10 cellular contexts compared by ENCODE assay signal in genomic region chr9:119802621-119803020, GRCh38.
DNase-seq lines count a peak whose midpoint lies in the region; ATAC-seq and TF ChIP-seq lines count a peak whose summit lies in the region.
"Had no signal": no experiment of that assay in that cellular context is flagged by ENCODE, and none has a peak within 500 bp of the region (broad histone marks: within the 10 kb centered on the region; RNA-seq: fewer than 3 reads in every experiment).

No MANE protein-coding gene starts in this region.

- 8 to 13% (median 12%) methylated on average over 6 of the region's 6 CpGs for WGBS in psoas muscle, 3 donors

- no peaks in the 10 kb centered on the region for H3K27me3 ChIP-seq in psoas muscle (ENCODE audit: insufficient read depth in 3 of 3, low read length in 2 of 3)

- TF ChIP-seq CTCF in psoas muscle (IDR thresholded peaks at IDR 0.05): no peak
- TF ChIP-seq CTCF in progenitor cell of endocrine pancreas (IDR thresholded peaks at IDR 0.05; ENCODE audit: unreplicated experiment): no peak

- H3K27ac ChIP-seq in psoas muscle: peak overlapping the region; percentile 85

- no peaks in the 10 kb centered on the region for H3K36me3 Mint-ChIP-seq in activated CD8-positive, alpha-beta memory T cell treated with anti-CD3 and anti-CD28 coated beads, Interleukin-2, amount 10 ng/mL, durations not matched to agents 7 days and 5 days
- no peaks in the 10 kb centered on the region for H3K36me3 Mint-ChIP-seq in progenitor cell of endocrine pancreas (ENCODE audit: insufficient read depth)

- H3K27me3 Mint-ChIP-seq in activated CD8-positive, alpha-beta memory T cell treated with anti-CD3 and anti-CD28 coated beads, Interleukin-2, amount 10 ng/mL, durations not matched to agents 7 days and 5 days: no peaks in the 10 kb centered on the region
- H3K27me3 Mint-ChIP-seq in progenitor cell of endocrine pancreas: no peaks in the 10 kb centered on the region

- peak; percentile 95 to 99 (median 98) for ATAC-seq in psoas muscle
- ATAC-seq in activated CD8-positive, alpha-beta memory T cell treated with anti-CD3 and anti-CD28 coated beads, Interleukin-2, amount 10 ng/mL, durations not matched to agents 7 days and 5 days: no peak

- peak overlapping the region; percentile 10 for H3K4me3 ChIP-seq in psoas muscle

- H3K4me1 Mint-ChIP-seq in activated CD8-positive, alpha-beta memory T cell treated with anti-CD3 and anti-CD28 coated beads, Interleukin-2, amount 10 ng/mL, durations not matched to agents 7 days and 5 days: no peaks in the 10 kb centered on the region
- H3K4me1 Mint-ChIP-seq in progenitor cell of endocrine pancreas (ENCODE audit: low read depth): no peaks in the 10 kb centered on the region

- H3K4me1 ChIP-seq in psoas muscle: peaks cover 22% of the 10 kb centered on the region

- H3K4me3 Mint-ChIP-seq in activated CD8-positive, alpha-beta memory T cell treated with anti-CD3 and anti-CD28 coated beads, Interleukin-2, amount 10 ng/mL, durations not matched to agents 7 days and 5 days: no peak overlapping the region
- no peak overlapping the region for H3K4me3 Mint-ChIP-seq in progenitor cell of endocrine pancreas (ENCODE audit: low read depth)
- H3K4me3 Mint-ChIP-seq: T-helper 2 cell treated with Interferon-gamma antibody and Interleukin-4, amounts not matched to agents 5 μg/mL and 100 μg/mL, for 36 hours had no signal

- peak; percentile 21 for DNase-seq in DMS153 (lab: John Stamatoyannopoulos, UW)
- DNase-seq in SK-MEL-5 (ENCODE audit: low read depth, low spot score): peak; percentile 57
- peak; percentile 16 to 84 (median 60) for DNase-seq in head of caudate nucleus
- DNase-seq in psoas muscle: peak; percentile 75 to 87
- DNase-seq in activated CD8-positive, alpha-beta memory T cell treated with anti-CD3 and anti-CD28 coated beads, Interleukin-2, amount 10 ng/mL, durations not matched to agents 7 days and 5 days: no peak
- no peak for DNase-seq in NCI-H226
- DNase-seq in progenitor cell of endocrine pancreas (ENCODE audit: low spot score, unreplicated experiment): no peak
- no peak for DNase-seq in HT-29 (ENCODE audit: low spot score)
- DNase-seq: NCI-H187 treated with DMSO at 0.1 percent for 48 hours had no signal

- H3K27ac Mint-ChIP-seq in activated CD8-positive, alpha-beta memory T cell treated with anti-CD3 and anti-CD28 coated beads, Interleukin-2, amount 10 ng/mL, durations not matched to agents 7 days and 5 days: no peak overlapping the region
- H3K27ac Mint-ChIP-seq in progenitor cell of endocrine pancreas: no peak overlapping the region
- H3K27ac Mint-ChIP-seq: T-helper 2 cell treated with Interferon-gamma antibody and Interleukin-4, amounts not matched to agents 5 μg/mL and 100 μg/mL, for 36 hours had no signal

- in situ Hi-C loops in SK-MEL-5 (cut with HindIII; ENCODE audit: low pct_unique_long_range_greater_than_20kb, low sequenced_read_pairs): no loop called here

- no peaks in the 10 kb centered on the region for H3K36me3 ChIP-seq in psoas muscle (ENCODE audit: insufficient read depth in 1 of 2, low read depth in 1 of 2)

- no peaks in the 10 kb centered on the region for H3K9me3 Mint-ChIP-seq in activated CD8-positive, alpha-beta memory T cell treated with anti-CD3 and anti-CD28 coated beads, Interleukin-2, amount 10 ng/mL, durations not matched to agents 7 days and 5 days (ENCODE audit: low read depth)
- H3K9me3 Mint-ChIP-seq in progenitor cell of endocrine pancreas (ENCODE audit: low read depth): no peaks in the 10 kb centered on the region
- H3K9me3 Mint-ChIP-seq: T-helper 2 cell treated with Interferon-gamma antibody and Interleukin-4, amounts not matched to agents 5 μg/mL and 100 μg/mL, for 36 hours had no signal

- CTCF ChIA-PET in activated CD8-positive, alpha-beta memory T cell treated with anti-CD3 and anti-CD28 coated beads, Interleukin-2, amount 10 ng/mL, durations not matched to agents 7 days and 5 days (lab: Charles Lee): no interaction called here

- intact Hi-C loops in head of caudate nucleus (cut with DNase I) (no loop called here), psoas muscle (cut with DNase I) (no loop called here)

- no peaks in the 10 kb centered on the region for H3K9me3 ChIP-seq in psoas muscle

Comparison
In these comparisons a context has a peak if more than half of its experiments do, and no peak if none do; other contexts are left out.
1. DNase-seq: peak in DMS153 (single experiment), SK-MEL-5 (single experiment), head of caudate nucleus (42 of 42) and psoas muscle (2 of 2); none in activated CD8-positive, alpha-beta memory T cell treated with anti-CD3 and anti-CD28 coated beads, Interleukin-2, amount 10 ng/mL, durations not matched to agents 7 days and 5 days (single experiment), NCI-H226 (single experiment), progenitor cell of endocrine pancreas (single experiment) and HT-29 (single experiment).